ENCODE assay signal across 22 cellular contexts in genomic region chr4:21117771-21118170, GRCh38.
DNase-seq lines count a peak whose midpoint lies in the region; ATAC-seq, FAIRE-seq and TF ChIP-seq lines count a peak whose summit lies in the region.
"Had no signal": no experiment of that assay in that cellular context is flagged by ENCODE, and none has a peak within 500 bp of the region (broad histone marks: within the 10 kb centered on the region; RNA-seq: fewer than 3 reads in every experiment).

No MANE protein-coding gene starts in this region.

- H3K36me3 ChIP-seq in bronchial epithelial cell (ENCODE audit: control insufficient read depth, insufficient read depth, low read length) (no peaks in the 10 kb centered on the region), kidney epithelial cell (ENCODE audit: control insufficient read depth, insufficient read depth, low read length) (no peaks in the 10 kb centered on the region), sigmoid colon (no peaks in the 10 kb centered on the region)
- H3K36me3 ChIP-seq: BLaER1 treated with 17β-estradiol and CSF1 and Interleukin-3, amounts not matched to agents 10 nM and 100 nM; Peyer's patch; SJSA1 had no signal

- H3K27me3 ChIP-seq in bronchial epithelial cell (ENCODE audit: control insufficient read depth, insufficient read depth, low read length) (no peaks in the 10 kb centered on the region), kidney epithelial cell (ENCODE audit: control insufficient read depth, insufficient read depth, low read length) (no peaks in the 10 kb centered on the region), sigmoid colon (no peaks in the 10 kb centered on the region)
- H3K27me3 ChIP-seq: BLaER1 treated with 17β-estradiol and CSF1 and Interleukin-3, amounts not matched to agents 10 nM and 100 nM; Peyer's patch; SJSA1 had no signal

- TF ChIP-seq POLR2A in sigmoid colon (IDR thresholded peaks at IDR 0.05) (no peak), H54 (IDR thresholded peaks at IDR 0.05; ENCODE audit: low read depth, low read length) (no peak)

- H3K9me3 ChIP-seq in sigmoid colon = no peaks in the 10 kb centered on the region
- H3K9me3 ChIP-seq: BLaER1 treated with 17β-estradiol and CSF1 and Interleukin-3, amounts not matched to agents 10 nM and 100 nM; Peyer's patch; SJSA1 had no signal

- TF ChIP-seq EP300 in sigmoid colon (IDR thresholded peaks at IDR 0.05) = no peak

- no peak for ATAC-seq in Right ventricle myocardium inferior
- ATAC-seq: CD8-positive, alpha-beta T cell; HepG2; K562 had no signal

- intact Hi-C loops in sigmoid colon (cut with DNase I) = no loop called here
- intact Hi-C loops in Right ventricle myocardium inferior (cut with DNase I) = no loop called here

- H3K4me3 ChIP-seq in bronchial epithelial cell (ENCODE audit: low read depth, low read length) (no peak overlapping the region), kidney epithelial cell (ENCODE audit: low read depth, low read length) (no peak overlapping the region), sigmoid colon (no peak overlapping the region)
- H3K4me3 ChIP-seq: BLaER1 treated with 17β-estradiol and CSF1 and Interleukin-3, amounts not matched to agents 10 nM and 100 nM; K562; Peyer's patch; SJSA1 had no signal

- TF ChIP-seq CTCF in bronchial epithelial cell (IDR thresholded peaks at IDR 0.05; ENCODE audit: insufficient read depth, low read length, severe bottlenecking) (no peak), kidney epithelial cell (IDR thresholded peaks at IDR 0.05; ENCODE audit: insufficient read depth, low read length, poor library complexity, severe bottlenecking) (no peak), sigmoid colon (IDR thresholded peaks at IDR 0.05) (no peak)

- no peak for FAIRE-seq in bronchial epithelial cell (lab: Jason Lieb, UNC)
- no peak for FAIRE-seq in H54 (lab: Jason Lieb, UNC)
- FAIRE-seq: G401.6, GM12892, HepG2, K562 had no signal

- peak; percentile 79 for DNase-seq in M059J (ENCODE audit: low read depth)
- DNase-seq in bronchial epithelial cell (ENCODE audit: low read depth) = peak; percentile 0
- peak; percentile 9 for DNase-seq in kidney epithelial cell (ENCODE audit: low read depth)
- DNase-seq in sigmoid colon = no peak
- DNase-seq in C1 segment of cervical spinal cord (lab: John Stamatoyannopoulos, UW) = no peak
- DNase-seq in H54 (ENCODE audit: insufficient read length, low spot score) = no peak
- no peak for DNase-seq in Right ventricle myocardium inferior (ENCODE audit: missing footprints)
- DNase-seq: CD8-positive, alpha-beta T cell; GOT3; NCI-H1092; NCI-H146; NCI-H2029; NCI-H2227 treated with DMSO at 0.1 percent for 48 hours; NCI-H524 treated with DMSO at 0.1 percent for 48 hours; NCI-H82; Peyer's patch had no signal

- WGBS in sigmoid colon, 2 donors = 79 to 80% methylated on average over 2 of the region's 2 CpGs

- H3K27ac ChIP-seq in sigmoid colon = peak overlapping the region in 3 of 4 donors; percentile 27 to 52 (median 30)
- H3K27ac ChIP-seq: BLaER1 treated with 17β-estradiol and CSF1 and Interleukin-3, amounts not matched to agents 10 nM and 100 nM; Peyer's patch; SJSA1 had no signal

- H3K4me1 ChIP-seq in sigmoid colon = peaks cover 0 to 33% (median 20%) of the 10 kb centered on the region in 4 donors
- H3K4me1 ChIP-seq: BLaER1 treated with 17β-estradiol and CSF1 and Interleukin-3, amounts not matched to agents 10 nM and 100 nM; Peyer's patch; SJSA1 had no signal

Comparison
In these comparisons a context has a peak if more than half of its experiments do, and no peak if none do; other contexts are left out.
1. DNase-seq: peak in M059J (single experiment), bronchial epithelial cell (single experiment) and kidney epithelial cell (single experiment); none in sigmoid colon (single experiment), C1 segment of cervical spinal cord (0 of 14), H54 (single experiment) and Right ventricle myocardium inferior (single experiment).